Comparison of ENCODE assay signal across 14 cellular contexts in the genomic region with DNA sequence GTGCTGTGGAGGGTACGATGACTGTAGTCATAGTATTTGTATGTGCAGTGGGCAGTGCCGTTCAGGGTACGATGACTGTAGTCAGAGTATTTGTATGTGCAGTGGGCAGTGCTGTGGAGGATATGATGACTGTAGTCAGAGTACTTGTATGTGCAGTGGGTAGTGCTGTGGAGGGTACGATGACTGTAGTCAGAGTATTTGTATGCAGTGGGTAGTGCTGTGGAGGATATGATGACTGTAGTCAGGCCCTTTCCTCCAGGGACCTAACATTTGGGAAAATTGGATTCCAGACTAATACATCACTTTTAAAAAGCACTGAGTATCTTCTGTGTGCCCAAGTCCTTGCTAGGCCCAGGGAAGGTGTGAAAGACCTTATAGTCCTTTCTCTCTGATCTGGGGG. TPM values are rescaled to one million over a fixed set of nuclear protein-coding genes. Genes with fewer than 3 reads are reported as not detected.
A peak's percentile ranks its signal among the peaks of the same experiment; 100 is the strongest.
DNase-seq lines count a peak whose midpoint lies in the region; ATAC-seq and TF ChIP-seq lines count a peak whose summit lies in the region.
"Had no signal": no experiment of that assay in that cellular context is flagged by ENCODE, and none has a peak within 500 bp of the region (broad histone marks: within the 10 kb centered on the region; RNA-seq: fewer than 3 reads in every experiment).

No MANE protein-coding gene starts in this region.

- no peaks in the 10 kb centered on the region for H3K9me2 ChIP-seq in Loucy (replicated peaks; ENCODE audit: low read depth, low read length)

- H3K36me3 Mint-ChIP-seq in activated CD8-positive, alpha-beta memory T cell treated with anti-CD3 and anti-CD28 coated beads, Interleukin-2, amount 10 ng/mL, durations not matched to agents 7 days and 5 days = peaks cover 8% of the 10 kb centered on the region

- no peak for DNase-seq in activated CD8-positive, alpha-beta memory T cell treated with anti-CD3 and anti-CD28 coated beads, Interleukin-2, amount 10 ng/mL, durations not matched to agents 7 days and 5 days
- no peak for DNase-seq in activated CD8-positive, alpha-beta memory T cell treated with anti-CD3 and anti-CD28 coated beads for 24 hours
- DNase-seq in epithelial cell of prostate (ENCODE audit: low read depth, low spot score) = no peak
- peak; percentile 88 for DNase-seq in osteoblast (ENCODE audit: insufficient read length, low spot score, missing footprints)
- no peak for DNase-seq in SJCRH30
- DNase-seq in NCI-H2107 (lab: John Stamatoyannopoulos, UW) = no peak
- DNase-seq: cortex of kidney, H7, NCI-H1417 treated with DMSO at 0.1 percent for 48 hours, stomach had no signal

- no peaks in the 10 kb centered on the region for H3K9me3 Mint-ChIP-seq in activated CD8-positive, alpha-beta memory T cell treated with anti-CD3 and anti-CD28 coated beads, Interleukin-2, amount 10 ng/mL, durations not matched to agents 7 days and 5 days (ENCODE audit: low read depth)

- H3K36me3 ChIP-seq in Loucy (ENCODE audit: insufficient read depth, low read length) (peaks cover 17% of the 10 kb centered on the region; the same call in 1 of the 2 replicates), osteoblast (ENCODE audit: insufficient read depth, low read length) (peaks cover 9% of the 10 kb centered on the region), SJCRH30 (no peaks in the 10 kb centered on the region)

- peaks cover 48% of the 10 kb centered on the region for H3K4me1 ChIP-seq in Loucy (ENCODE audit: insufficient read depth, low read length, poor library complexity, severe bottlenecking)
- H3K4me1 ChIP-seq in osteoblast (ENCODE audit: insufficient read depth, low read length) = peaks cover 37% of the 10 kb centered on the region
- H3K4me1 ChIP-seq in SJCRH30 = no peaks in the 10 kb centered on the region

- H3K4me1 Mint-ChIP-seq in activated CD8-positive, alpha-beta memory T cell treated with anti-CD3 and anti-CD28 coated beads, Interleukin-2, amount 10 ng/mL, durations not matched to agents 7 days and 5 days = peaks cover 27% of the 10 kb centered on the region

- peak overlapping the region; percentile 76 for H3K9ac ChIP-seq in Loucy (ENCODE audit: low read depth, low read length, poor library complexity, severe bottlenecking)

- H3F3A ChIP-seq in Loucy (ENCODE audit: low read depth) = no peaks in the 10 kb centered on the region

- H3K9me3 ChIP-seq in Loucy (ENCODE audit: insufficient read depth, low read depth, low read length) = no peaks in the 10 kb centered on the region
- H3K9me3 ChIP-seq in osteoblast (ENCODE audit: low read depth, low read length) = no peaks in the 10 kb centered on the region
- H3K9me3 ChIP-seq in SJCRH30 (replicated peaks) = no peaks in the 10 kb centered on the region
- H3K9me3 ChIP-seq: SJSA1, stomach had no signal

- H3K4me3 Mint-ChIP-seq in activated CD8-positive, alpha-beta memory T cell treated with anti-CD3 and anti-CD28 coated beads, Interleukin-2, amount 10 ng/mL, durations not matched to agents 7 days and 5 days = peak overlapping the region; percentile 7

- H3K27me3 ChIP-seq in Loucy (ENCODE audit: insufficient read depth, low read length, poor library complexity, severe bottlenecking) (no peaks in the 10 kb centered on the region), osteoblast (ENCODE audit: insufficient read depth, low read length) (no peaks in the 10 kb centered on the region), SJCRH30 (no peaks in the 10 kb centered on the region)
- H3K27me3 ChIP-seq: SJSA1, stomach had no signal

- H4K20me1 ChIP-seq in Loucy (ENCODE audit: insufficient read depth, low read length, poor library complexity, severe bottlenecking) (no peaks in the 10 kb centered on the region), osteoblast (ENCODE audit: insufficient read depth, low read length) (no peaks in the 10 kb centered on the region)

- CTCF ChIA-PET in activated CD8-positive, alpha-beta memory T cell treated with anti-CD3 and anti-CD28 coated beads, Interleukin-2, amount 10 ng/mL, durations not matched to agents 7 days and 5 days (lab: Charles Lee) = interaction anchor here (0.8 to 4.2 kb wide), 7 partner anchors 10 to 66 kb away, joined by 3 to 37 read pairs (median 4); a partner anchor contains a TSS

- H3K79me2 ChIP-seq in Loucy (ENCODE audit: insufficient read depth, low read length) = peaks cover 45% of the 10 kb centered on the region
- H3K79me2 ChIP-seq in osteoblast (ENCODE audit: insufficient read depth, low read length) = peaks cover 40% of the 10 kb centered on the region

- no peak for ATAC-seq in activated CD8-positive, alpha-beta memory T cell treated with anti-CD3 and anti-CD28 coated beads, Interleukin-2, amount 10 ng/mL, durations not matched to agents 7 days and 5 days
- no peak for ATAC-seq in GM18909 (IDR thresholded peaks at IDR 0.05; ENCODE audit: poor library complexity, unreplicated experiment)

- H3K27me3 Mint-ChIP-seq in activated CD8-positive, alpha-beta memory T cell treated with anti-CD3 and anti-CD28 coated beads, Interleukin-2, amount 10 ng/mL, durations not matched to agents 7 days and 5 days = no peaks in the 10 kb centered on the region

- H2AFZ ChIP-seq in Loucy (ENCODE audit: low read length) (no peak overlapping the region), osteoblast (ENCODE audit: low read length) (no peak overlapping the region)

- peak overlapping the region; percentile 42 for H3K4me3 ChIP-seq in Loucy (ENCODE audit: low read length, poor library complexity, severe bottlenecking)
- H3K4me3 ChIP-seq in osteoblast (ENCODE audit: insufficient read depth, low read length) = no peak overlapping the region
- no peak overlapping the region for H3K4me3 ChIP-seq in SJCRH30
- H3K4me3 ChIP-seq: lung, SJSA1 had no signal

- peak overlapping the region; percentile 76 for H3K4me2 ChIP-seq in Loucy (ENCODE audit: low read depth, low read length, poor library complexity, severe bottlenecking)
- peak overlapping the region; percentile 57 for H3K4me2 ChIP-seq in osteoblast (ENCODE audit: insufficient read depth, low read length)

- H3K27ac ChIP-seq in epithelial cell of prostate = peak overlapping the region; percentile 85
- peak overlapping the region; percentile 77 for H3K27ac ChIP-seq in osteoblast (ENCODE audit: low read depth, low read length)
- H3K27ac ChIP-seq in SJCRH30 = no peak overlapping the region
- H3K27ac ChIP-seq: SJSA1 had no signal

- TF ChIP-seq CTCF in Loucy (conservative IDR thresholded peaks at IDR 0.05; ENCODE audit: low read length) (no peak), osteoblast (IDR thresholded peaks at IDR 0.05; ENCODE audit: extremely low read depth, low read depth, low read length) (no peak)

- no peak overlapping the region for H3K27ac Mint-ChIP-seq in activated CD8-positive, alpha-beta memory T cell treated with anti-CD3 and anti-CD28 coated beads, Interleukin-2, amount 10 ng/mL, durations not matched to agents 7 days and 5 days

RNA-seq across cellular contexts. Expression of a gene that starts 2.9 kb away (rescaled TPM):
- total RNA-seq in activated CD8-positive, alpha-beta memory T cell treated with anti-CD3 and anti-CD28 coated beads, Interleukin-2, amount 10 ng/mL, durations not matched to agents 7 days and 5 days = 10 to 100 TPM; 53.8 to 72.3 TPM
- total RNA-seq in osteoblast = 15.2 and 15.3 TPM in 2 replicates
- 15.9 and 17.0 TPM in 2 replicates for total RNA-seq in SJCRH30 (2014; rRNA removed; shearing (Covaris generic))

RNA-seq across cellular contexts. Expression of a gene that starts 15.2 kb away (rescaled TPM):
- total RNA-seq in activated CD8-positive, alpha-beta memory T cell treated with anti-CD3 and anti-CD28 coated beads, Interleukin-2, amount 10 ng/mL, durations not matched to agents 7 days and 5 days = 10 to 100 TPM; 27.4 to 27.9 TPM
- 23.6 and 25.3 TPM in 2 replicates for total RNA-seq in osteoblast
- total RNA-seq in SJCRH30 (2014; rRNA removed; shearing (Covaris generic)) = 14.2 and 15.8 TPM in 2 replicates

RNA-seq across cellular contexts. Expression of a gene that starts 17.9 kb away (rescaled TPM):
- 10 to 100 TPM; 70.5 to 74.9 TPM for total RNA-seq in activated CD8-positive, alpha-beta memory T cell treated with anti-CD3 and anti-CD28 coated beads, Interleukin-2, amount 10 ng/mL, durations not matched to agents 7 days and 5 days
- 9.1 and 12.3 TPM in 2 replicates for total RNA-seq in osteoblast
- total RNA-seq in SJCRH30 (2014; rRNA removed; shearing (Covaris generic)) = 17.2 and 26.4 TPM in 2 replicates
